In genomic region chr15:52128568-52128967, GRCh38 we compare ENCODE assay signal across 1 cellular context.
TF ChIP-seq lines count a peak whose summit lies in the region.

No MANE protein-coding gene starts in this region.

TF ChIP-seq in SK-N-SH treated with all-trans-retinoic acid at 6 μM for 48 hours, 23 proteins besides CTCF, POLR2A, EP300 and RAD21 (continued from another document):
- TF ChIP-seq CSRNP3 (CRISPR knock-in tag; IDR thresholded peaks at IDR 0.05) = no peak
- no peak for TF ChIP-seq ESRRG (CRISPR knock-in tag; IDR thresholded peaks at IDR 0.05)
